8 cellular contexts compared by ENCODE assay signal in genomic region chr9:36597412-36598178, GRCh38. TPM values are rescaled to one million over a fixed set of nuclear protein-coding genes. Genes with fewer than 3 reads are reported as not detected.
DNase-seq lines count a peak whose midpoint lies in the region; ATAC-seq and TF ChIP-seq lines count a peak whose summit lies in the region.

No MANE protein-coding gene starts in this region.

- peak; percentile 64 to 93 (median 78) for TF ChIP-seq CTCF in adrenal gland (IDR thresholded peaks at IDR 0.05)
- peak; percentile 21 to 50 for TF ChIP-seq CTCF in left lung (IDR thresholded peaks at IDR 0.05)
- peak in 3 of 7 experiments; percentile 18 to 38 (median 20) for TF ChIP-seq CTCF in stomach (IDR thresholded peaks at IDR 0.05)

- H3K4me3 ChIP-seq in adrenal gland (no peak overlapping the region), left lung (no peak overlapping the region), stomach (no peak overlapping the region)

- H3K27ac ChIP-seq in adrenal gland (no peak overlapping the region), left lung (no peak overlapping the region), stomach (no peak overlapping the region)

- TF ChIP-seq POLR2A in adrenal gland (IDR thresholded peaks at IDR 0.05): no peak
- TF ChIP-seq POLR2A in stomach (IDR thresholded peaks at IDR 0.05): no peak

- no peaks in the 10 kb centered on the region for H3K27me3 ChIP-seq in adrenal gland
- H3K27me3 ChIP-seq in left lung: no peaks in the 10 kb centered on the region
- no peaks in the 10 kb centered on the region for H3K27me3 ChIP-seq in stomach

- H3K4me1 ChIP-seq in adrenal gland (replicated peaks in 1 of 2) (no peaks in the 10 kb centered on the region), left lung (no peaks in the 10 kb centered on the region), stomach (no peaks in the 10 kb centered on the region)

- WGBS in adrenal gland, 4 donors: 61 to 74% (median 69%) methylated on average over 2 of the region's 2 CpGs
- WGBS in stomach, 5 donors: 86 to 97% (median 89%) methylated on average over 2 of the region's 2 CpGs

- DNase-seq in DMS114 treated with DMSO at 0.1 percent for 48 hours (lab: John Stamatoyannopoulos, UW; ENCODE audit: unreplicated experiment) (peak; percentile 64), adrenal gland (peak in 5 of 7 donors; percentile 13 to 42 (median 27)), left lung (no peak), stomach (no peak), NCI-H345 treated with DMSO at 0.1 percent for 48 hours (lab: John Stamatoyannopoulos, UW; ENCODE audit: unreplicated experiment) (no peak)

- ATAC-seq in HG03159 (IDR thresholded peaks at IDR 0.05; ENCODE audit: unreplicated experiment): peak; percentile 61
- peak; percentile 74 for ATAC-seq in left lung
- ATAC-seq in GM19023 (IDR thresholded peaks at IDR 0.05; ENCODE audit: unreplicated experiment): no peak
- no peak for ATAC-seq in HG02870 (IDR thresholded peaks at IDR 0.05; ENCODE audit: unreplicated experiment)

- no peak for TF ChIP-seq EP300 in stomach (IDR thresholded peaks at IDR 0.05)

- H3K36me3 ChIP-seq in adrenal gland (replicated peaks in 1 of 2) (no peaks in the 10 kb centered on the region), left lung (peaks cover 0 to 5% of the 10 kb centered on the region in 2 donors), stomach (peaks cover 0 to 10% (median 0%) of the 10 kb centered on the region in 4 donors)

- no peaks in the 10 kb centered on the region for H3K9me3 ChIP-seq in adrenal gland (replicated peaks in 1 of 3)
- no peaks in the 10 kb centered on the region for H3K9me3 ChIP-seq in left lung
- no peaks in the 10 kb centered on the region for H3K9me3 ChIP-seq in stomach

- intact Hi-C loops in adrenal gland (cut with DNase I): loop anchor here in 1 of 2 donors (5.0 kb wide), 1 partner anchor 130 kb away; no protein-coding TSS in a partner anchor
- intact Hi-C loops in left lung (cut with DNase I): no loop called here
- intact Hi-C loops in stomach (cut with DNase I; ENCODE audit: low total_unique reads): no loop called here

RNA-seq across cellular contexts. Expression of gene MELK, which starts 24.9 kb away (rescaled TPM):
- total RNA-seq in adrenal gland: 1 to 10 TPM in 3 of 8 donors, under 1 TPM in 5; 0.12 to 2.8 (median 0.75) TPM
- 1 to 10 TPM in 1 of 3 donors, under 1 TPM in 2; 0.24 to 1.6 (median 0.24) TPM for polyA plus RNA-seq in adrenal gland
- 1 to 10 TPM; 4.9 to 9.4 TPM for total RNA-seq in left lung
- 10 to 100 TPM in 1 of 5 donors, 1 to 10 TPM in 2, not detected in 2; 4.0 to 15.2 (median 4.8) TPM for total RNA-seq in stomach
- polyA plus RNA-seq in stomach: 1 to 10 TPM; 1.7 to 3.7 (median 3.6) TPM

Comparison
In these comparisons a context has a peak if more than half of its experiments do, and no peak if none do; other contexts are left out.
1. DNase-seq: peak in DMS114 treated with DMSO at 0.1 percent for 48 hours (single experiment) and adrenal gland (5 of 7); none in left lung (0 of 2), stomach (single experiment) and NCI-H345 treated with DMSO at 0.1 percent for 48 hours (single experiment).
2. ATAC-seq: peak in HG03159 (single experiment) and left lung (single experiment); none in GM19023 (single experiment) and HG02870 (single experiment).